ENCODE assay signal across 7 cellular contexts in genomic region chr11:78417888-78418583, GRCh38.
A peak's percentile ranks its signal among the peaks of the same experiment; 100 is the strongest.
DNase-seq lines count a peak whose midpoint lies in the region; ATAC-seq and TF ChIP-seq lines count a peak whose summit lies in the region.

No MANE protein-coding gene starts in this region.

- DNase-seq in NCI-H2107 (lab: John Stamatoyannopoulos, UW) (peak; percentile 73), cardiac fibroblast (ENCODE audit: low read depth in 2 of 2) (peak; percentile 70 to 87), islet precursor cell (peak; percentile 92)
- peak; percentile 66 for DNase-seq in stimulated activated CD4-positive, alpha-beta T cell treated with anti-CD3 and anti-CD28 coated beads, Interleukin-12 subunit alpha, Interleukin-12 subunit beta, amount 100 ng/mL, for 4 hours

- peak; percentile 71 for TF ChIP-seq POLR2A in GM18505 (IDR thresholded peaks at IDR 0.05; ENCODE audit: borderline replicate concordance, extremely low read depth, insufficient read depth, insufficient read length)

- H3K4me3 ChIP-seq in WI38 (ENCODE audit: low read depth, low read length) = peak overlapping the region; percentile 78
- H3K4me3 ChIP-seq in cardiac fibroblast (replicated peaks in 1 of 2; ENCODE audit: low read depth in 2 of 2, low read length in 2 of 2) = peak overlapping the region; percentile 61 to 64

- ATAC-seq in GM18505 (IDR thresholded peaks at IDR 0.05; ENCODE audit: unreplicated experiment) (no peak), HG02885 (IDR thresholded peaks at IDR 0.05; ENCODE audit: poor library complexity, unreplicated experiment) (peak; percentile 70)

- no peak for TF ChIP-seq CTCF in WI38 (IDR thresholded peaks at IDR 0.05; ENCODE audit: low read depth, low read length)
- TF ChIP-seq CTCF in cardiac fibroblast (IDR thresholded peaks at IDR 0.05; ENCODE audit: low read depth, low read length) = no peak
